In the genomic region with DNA sequence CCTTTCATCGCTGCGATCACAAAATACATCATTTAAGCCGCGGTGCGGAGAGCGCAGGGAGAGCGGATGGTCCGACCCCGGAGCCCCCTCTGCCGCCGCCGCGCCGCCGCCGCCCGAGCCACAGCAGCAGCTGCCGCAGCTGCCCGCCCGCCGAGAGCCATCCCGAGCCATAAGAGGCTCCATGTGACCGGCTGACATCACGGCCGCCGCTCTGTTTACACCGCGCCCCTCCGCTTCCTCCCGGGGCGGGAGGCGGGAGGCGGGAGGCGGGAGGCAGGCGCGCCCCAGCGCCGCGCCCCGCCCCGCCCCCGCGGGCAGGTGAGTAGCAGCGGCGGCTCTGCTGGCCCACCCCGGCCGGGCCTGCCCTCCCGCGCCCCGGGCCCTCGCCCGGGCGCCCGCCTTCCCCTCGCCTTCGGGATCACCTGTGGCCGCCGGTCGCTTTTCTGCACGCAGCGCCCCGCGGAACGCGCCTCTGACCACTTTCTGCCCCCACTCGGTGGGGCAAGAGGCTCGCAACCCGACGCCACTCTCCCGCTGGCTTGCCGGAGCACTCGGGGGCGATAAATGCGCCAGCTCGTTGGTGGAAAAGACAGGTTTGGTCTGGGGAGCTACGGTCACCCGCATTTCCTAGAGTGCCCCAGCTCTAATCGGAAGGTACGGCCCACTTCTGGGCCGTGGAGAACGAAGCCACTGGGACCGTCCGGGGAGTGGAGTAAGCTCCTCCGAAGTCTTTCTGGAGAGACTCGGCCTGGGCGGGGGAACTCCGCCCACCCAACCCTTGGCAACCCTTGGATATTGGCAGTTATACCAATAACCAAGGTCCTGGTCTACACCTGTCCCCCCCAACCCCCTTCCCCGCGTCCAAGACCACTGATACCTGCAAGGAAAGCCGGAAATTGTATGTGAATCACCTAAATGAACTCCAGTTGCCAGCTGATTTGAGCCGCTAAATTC, we compare ENCODE assay signal across 8 cellular contexts.
A peak's percentile ranks its signal among the peaks of the same experiment; 100 is the strongest.
DNase-seq lines count a peak whose midpoint lies in the region; ATAC-seq, FAIRE-seq and TF ChIP-seq lines count a peak whose summit lies in the region.

No MANE protein-coding gene starts in this region.

- no peak overlapping the region for H3K4me3 ChIP-seq in KMS-11 (IDR thresholded peaks at IDR 0.05; ENCODE audit: insufficient read depth, low read depth, low read length)
- H3K4me3 ChIP-seq in SJSA1, result peak overlapping the region; percentile 45
- peak overlapping the region; percentile 80 to 98 (median 90) for H3K4me3 ChIP-seq in pancreas
- H3K4me3 ChIP-seq in thyroid gland (replicated peaks in 1 of 3), result peak overlapping the region; percentile 70 to 81 (median 80)

- peak overlapping the region; percentile 84 for H3K27ac ChIP-seq in KMS-11
- no peak overlapping the region for H3K27ac ChIP-seq in SJSA1
- H3K27ac ChIP-seq in pancreas, result peak overlapping the region; percentile 91 to 99 (median 97)
- peak overlapping the region; percentile 93 to 97 (median 95) for H3K27ac ChIP-seq in thyroid gland

- 0 out of 2 replicates have a peak, but pooled peaks have one; percentile 33 for TF ChIP-seq CTCF in KMS-11 (conservative IDR thresholded peaks at IDR 0.05; ENCODE audit: low read depth, low read length)
- no peak for TF ChIP-seq CTCF in pancreas (IDR thresholded peaks at IDR 0.05)
- peak in 4 of 6 experiments; percentile 11 to 37 (median 17) for TF ChIP-seq CTCF in thyroid gland (IDR thresholded peaks at IDR 0.05)

- peak overlapping the region; percentile 94 for H2AFZ ChIP-seq in KMS-11 (ENCODE audit: low read depth)

- no peak for FAIRE-seq in pancreas (lab: Jason Lieb, UNC)

- H3K9me3 ChIP-seq in SJSA1 (replicated peaks) (no peaks in the 10 kb centered on the region), pancreas (no peaks in the 10 kb centered on the region), thyroid gland (no peaks in the 10 kb centered on the region)

- 1% methylated on average over 55 to 91 of the region's 91 CpGs for WGBS in pancreas, 2 donors
- WGBS in thyroid gland, 2 donors, result 7 to 18% methylated on average over 8 to 11 of the region's 91 CpGs

- DNase-seq in DMS153 treated with DMSO at 0.1 percent for 48 hours (lab: John Stamatoyannopoulos, UW; ENCODE audit: unreplicated experiment) (peak; percentile 33), SJSA1 (ENCODE audit: low read depth in 1 of 2, low spot score in 2 of 2) (peak; percentile 15 to 61), Right ventricle myocardium inferior (ENCODE audit: missing footprints) (peak; percentile 91), pancreas (peak; percentile 88 to 96 (median 91)), thyroid gland (peak; percentile 93)
- peak; percentile 82 for DNase-seq in activated naive CD4-positive, alpha-beta T cell treated with anti-CD3 and anti-CD28 coated beads, Interleukin-2, amount 50 U/mL, for 16 hours

- intact Hi-C loops in Right ventricle myocardium inferior (cut with DNase I) (loop anchor here (5.0 kb wide), 1 partner anchor 160 kb away; no protein-coding TSS in a partner anchor), pancreas (cut with DNase I) (loop anchor here in 1 of 3 donors (5.0 kb wide), 1 partner anchor 325 kb away; no protein-coding TSS in a partner anchor), thyroid gland (cut with DNase I) (loop anchor here (5.0 to 10.0 kb wide), 3 partner anchors 192 to 1242 kb away; no protein-coding TSS in a partner anchor)

- ATAC-seq in GM21619 (IDR thresholded peaks at IDR 0.05; ENCODE audit: unreplicated experiment) (peak; percentile 85), Right ventricle myocardium inferior (peak; percentile 94), pancreas (peak; percentile 80 to 89 (median 85))

- no peaks in the 10 kb centered on the region for H3K36me3 ChIP-seq in KMS-11 (ENCODE audit: insufficient read depth)
- H3K36me3 ChIP-seq in SJSA1, result no peaks in the 10 kb centered on the region
- no peaks in the 10 kb centered on the region for H3K36me3 ChIP-seq in pancreas
- H3K36me3 ChIP-seq in thyroid gland, result no peaks in the 10 kb centered on the region

- H3K27me3 ChIP-seq in KMS-11 (ENCODE audit: insufficient read depth, low read depth) (no peaks in the 10 kb centered on the region), SJSA1 (replicated peaks) (peaks cover 65% of the 10 kb centered on the region), pancreas (no peaks in the 10 kb centered on the region), thyroid gland (no peaks in the 10 kb centered on the region)

- H3K79me2 ChIP-seq in KMS-11 (ENCODE audit: insufficient read depth, low read depth), result peaks cover 44% of the 10 kb centered on the region

- H4K20me1 ChIP-seq in KMS-11 (ENCODE audit: insufficient read depth), result no peaks in the 10 kb centered on the region

- TF ChIP-seq POLR2A in thyroid gland (IDR thresholded peaks at IDR 0.05), result peak in 1 of 2 donors; percentile 93

- H3K4me1 ChIP-seq in KMS-11 (ENCODE audit: low read depth, poor library complexity, severe bottlenecking) (peaks cover 22% of the 10 kb centered on the region), SJSA1 (replicated peaks) (peaks cover 17% of the 10 kb centered on the region), pancreas (peaks cover 4 to 9% (median 7%) of the 10 kb centered on the region in 3 donors), thyroid gland (peaks cover 0 to 9% of the 10 kb centered on the region in 2 donors)

- H3K9ac ChIP-seq in KMS-11, result peak overlapping the region; percentile 89

- H3K4me2 ChIP-seq in KMS-11, result peak overlapping the region; percentile 75

Comparison
In these comparisons a context has a peak if more than half of its experiments do, and no peak if none do; other contexts are left out.
1. DNase-seq: peak in every context shown above with its lines; median percentile 93 in thyroid gland; 91 in Right ventricle myocardium inferior; 91 in pancreas; 82 in activated naive CD4-positive, alpha-beta T cell treated with anti-CD3 and anti-CD28 coated beads, Interleukin-2, amount 50 U/mL, for 16 hours; 38 in SJSA1; 33 in DMS153 treated with DMSO at 0.1 percent for 48 hours.
2. CTCF ChIP-seq: peak in KMS-11 (single experiment) and thyroid gland (4 of 6); none in pancreas (0 of 4).
3. Peak in every context shown above with its lines, with median percentiles within 50 percentile points of each other: ATAC-seq.